ENCODE assay signal across 7 cellular contexts in genomic region chr2:95682889-95683517, GRCh38.
DNase-seq lines count a peak whose midpoint lies in the region; TF ChIP-seq lines count a peak whose summit lies in the region.
"Not testable (repeated sequence)": the region's sequence is repeated elsewhere in the genome, so short reads cannot be mapped to it uniquely, and the experiment has no call there.

No MANE protein-coding gene starts in this region.

- H3K9me2 ChIP-seq in GM23248 (ENCODE audit: insufficient read depth), result not testable (repeated sequence)

- H3K27me3 ChIP-seq in GM23248 (replicated peaks; ENCODE audit: insufficient read depth); SJCRH30; duodenal mucosa (ENCODE audit: control insufficient read depth in 1 of 2, insufficient read depth in 2 of 2, low read length in 2 of 2); right atrium auricular region; muscle layer of colon (ENCODE audit: control insufficient read depth in 1 of 2, insufficient read depth in 2 of 2, low read length in 2 of 2); skeletal muscle satellite cell (ENCODE audit: control insufficient read depth, insufficient read depth, low read length): not testable (repeated sequence)

- 2 to 3% methylated on average over 19 of the region's 19 CpGs for WGBS in GM23248 (ENCODE audit: low coverage in 1 of 2, low lambda C conversion rate in 2 of 2, missing lambda C conversion rate in 2 of 2), 2 experiments

- peak overlapping the region; percentile 69 for H3K27ac ChIP-seq in GM23248
- H3K27ac ChIP-seq in SJCRH30; duodenal mucosa (ENCODE audit: low read depth, low read length): not testable (repeated sequence)
- H3K27ac ChIP-seq in right atrium auricular region, result peak overlapping the region; percentile 74 to 80
- peak overlapping the region; percentile 54 for H3K27ac ChIP-seq in muscle layer of colon (ENCODE audit: low read depth, low read length)

- not testable (repeated sequence) for H3K79me2 ChIP-seq in GM23248 (ENCODE audit: insufficient read depth)

- not testable (repeated sequence) for DNase-seq in GM23248; right atrium auricular region (ENCODE audit: low spot score)
- DNase-seq in SJCRH30, result peak in 1 of 2 experiments; percentile 12

- H3K4me3 Mint-ChIP-seq in activated naive CD8-positive, alpha-beta T cell, result peak overlapping the region; percentile 74

- H3K9ac ChIP-seq in GM23248 (peak overlapping the region; percentile 77), skeletal muscle satellite cell (ENCODE audit: low read depth, low read length) (peak overlapping the region; percentile 81)
- H3K9ac ChIP-seq in duodenal mucosa (ENCODE audit: low read depth in 1 of 2, low read length in 2 of 2); muscle layer of colon (ENCODE audit: low read length): not testable (repeated sequence)

- H3K9me3 Mint-ChIP-seq in activated naive CD8-positive, alpha-beta T cell (ENCODE audit: low read depth), result not testable (repeated sequence)

- H2AFZ ChIP-seq in GM23248, result peak overlapping the region; percentile 89

- in situ Hi-C loops in GM23248 (cut with MboI), result not testable (repeated sequence)

- H3K4me2 ChIP-seq in GM23248 (ENCODE audit: unreplicated experiment), result peak overlapping the region; percentile 84
- peak overlapping the region; percentile 87 for H3K4me2 ChIP-seq in skeletal muscle satellite cell (ENCODE audit: low read length)

- not testable (repeated sequence) for H3K27ac Mint-ChIP-seq in activated naive CD8-positive, alpha-beta T cell

- H3K36me3 ChIP-seq in GM23248 (ENCODE audit: low read depth); SJCRH30; duodenal mucosa (ENCODE audit: control insufficient read depth in 1 of 2, insufficient read depth in 2 of 2, low read length in 2 of 2); right atrium auricular region; muscle layer of colon (ENCODE audit: insufficient read depth, low read length); skeletal muscle satellite cell (ENCODE audit: insufficient read depth, low read length): not testable (repeated sequence)

- H3F3A ChIP-seq in GM23248 (ENCODE audit: insufficient read depth), result peaks cover 31% of the 10 kb centered on the region

- not testable (repeated sequence) for H3K4me1 Mint-ChIP-seq in activated naive CD8-positive, alpha-beta T cell (ENCODE audit: low read depth)

- TF ChIP-seq CTCF in right atrium auricular region (IDR thresholded peaks at IDR 0.05), result not testable (repeated sequence)

- not testable (repeated sequence) for H3K36me3 Mint-ChIP-seq in activated naive CD8-positive, alpha-beta T cell

- not testable (repeated sequence) for H4K20me1 ChIP-seq in GM23248 (ENCODE audit: insufficient read depth)

- H3K27me3 Mint-ChIP-seq in activated naive CD8-positive, alpha-beta T cell, result not testable (repeated sequence)

- peak overlapping the region; percentile 77 for H3K4me3 ChIP-seq in GM23248
- peak overlapping the region; percentile 63 for H3K4me3 ChIP-seq in SJCRH30
- peak overlapping the region; percentile 26 to 43 for H3K4me3 ChIP-seq in duodenal mucosa (ENCODE audit: low read depth in 1 of 2, low read length in 2 of 2)
- peak overlapping the region; percentile 35 to 46 for H3K4me3 ChIP-seq in right atrium auricular region
- H3K4me3 ChIP-seq in muscle layer of colon (ENCODE audit: low read depth in 1 of 2, low read length in 2 of 2), result peak overlapping the region; percentile 47 to 49
- H3K4me3 ChIP-seq in skeletal muscle satellite cell (ENCODE audit: low read length), result peak overlapping the region; percentile 73

- H3K9me3 ChIP-seq in GM23248 (ENCODE audit: low read depth); SJCRH30 (replicated peaks); duodenal mucosa (ENCODE audit: control insufficient read depth in 1 of 2, low read length in 2 of 2); right atrium auricular region; muscle layer of colon (ENCODE audit: low read length); skeletal muscle satellite cell (replicated peaks; ENCODE audit: low read length): not testable (repeated sequence)

- H3K4me1 ChIP-seq in GM23248 (ENCODE audit: insufficient read depth), result peaks cover 44% of the 10 kb centered on the region
- not testable (repeated sequence) for H3K4me1 ChIP-seq in SJCRH30; duodenal mucosa (ENCODE audit: control insufficient read depth in 1 of 2, insufficient read depth in 2 of 2, low read length in 2 of 2); muscle layer of colon (ENCODE audit: insufficient read depth, low read length)
- H3K4me1 ChIP-seq in right atrium auricular region, result peaks cover 0 to 15% of the 10 kb centered on the region in 2 donors
- H3K4me1 ChIP-seq in skeletal muscle satellite cell (ENCODE audit: control insufficient read depth, insufficient read depth, low read length), result peaks cover 46% of the 10 kb centered on the region
